Comparison of ENCODE assay signal across 9 cellular contexts in genomic region chr10:27258838-27259532, GRCh38. TPM values are rescaled to one million over a fixed set of nuclear protein-coding genes. Genes with fewer than 3 reads are reported as not detected.
DNase-seq lines count a peak whose midpoint lies in the region; ATAC-seq and TF ChIP-seq lines count a peak whose summit lies in the region.
"Had no signal": no experiment of that assay in that cellular context is flagged by ENCODE, and none has a peak within 500 bp of the region (broad histone marks: within the 10 kb centered on the region; RNA-seq: fewer than 3 reads in every experiment).

No MANE protein-coding gene starts in this region.

- CTCF ChIA-PET in CD4-positive, alpha-beta T cell (lab: Charles Lee) = interaction anchor here (1.2 kb wide), 2 partner anchors 17 to 35 kb away, joined by 3 to 6 read pairs; no protein-coding TSS in a partner anchor
- CTCF ChIA-PET in PC-9 (lab: Charles Lee) = interaction anchor here (0.6 kb wide), 1 partner anchor 1387 kb away, joined by 3 read pairs; no protein-coding TSS in a partner anchor

- no peaks in the 10 kb centered on the region for H3K9me2 ChIP-seq in PC-9 (ENCODE audit: insufficient read depth)

- no peak for DNase-seq in CD4-positive, alpha-beta T cell
- peak; percentile 12 for DNase-seq in activated CD4-positive, alpha-beta T cell treated with anti-CD3 and anti-CD28 coated beads, Interleukin-2, amount 50 U/mL, for 1 hour
- DNase-seq in fibroblast of lung (ENCODE audit: low read depth in 2 of 2) (no peak), neural crest cell (ENCODE audit: low read depth, low spot score) (peak; percentile 29), LoVo (ENCODE audit: low spot score) (no peak), SW480 (ENCODE audit: low spot score) (no peak), PC-9 (no peak)

- ATAC-seq in CD4-positive, alpha-beta T cell (ENCODE audit: poor library complexity) = no peak
- ATAC-seq in GM21528 (IDR thresholded peaks at IDR 0.05; ENCODE audit: low FRiP score, unreplicated experiment) = peak; percentile 65

- no TSS peak for BruUV-seq in PC-9 (replicated peaks; lab: Mats Ljungman, UMichigan)

- H3K27me3 ChIP-seq in CD4-positive, alpha-beta T cell (ENCODE audit: control insufficient read depth, insufficient read depth, low read length) = peaks cover 37% of the 10 kb centered on the region
- H3K27me3 ChIP-seq in fibroblast of lung (ENCODE audit: control insufficient read depth, insufficient read depth, low read length) (peaks cover 27% of the 10 kb centered on the region), PC-9 (ENCODE audit: insufficient read depth, low read depth) (no peaks in the 10 kb centered on the region)

- H3K4me2 ChIP-seq in fibroblast of lung (ENCODE audit: extremely low read depth, insufficient read depth, low read length) = peak overlapping the region; percentile 59
- H3K4me2 ChIP-seq in PC-9 = no peak overlapping the region

- H3K36me3 Mint-ChIP-seq in CD4-positive, alpha-beta T cell (ENCODE audit: low read depth) = no peaks in the 10 kb centered on the region
- H3K36me3 Mint-ChIP-seq in neural crest cell (ENCODE audit: low read depth) = peaks cover 12% of the 10 kb centered on the region

- intact Hi-C loops in CD4-positive, alpha-beta T cell (cut with DNase I, micrococcal nuclease) = loop anchor here in 1 of 2 experiments (2.0 kb wide), 1 partner anchor 16 kb away; no protein-coding TSS in a partner anchor
- intact Hi-C loops in PC-9 (cut with micrococcal nuclease; ENCODE audit: unreplicated experiment) = no loop called here

- no peaks in the 10 kb centered on the region for H3F3A ChIP-seq in PC-9 (ENCODE audit: insufficient read depth, low read depth)

- peak overlapping the region; percentile 91 for H3K4me3 Mint-ChIP-seq in CD4-positive, alpha-beta T cell
- H3K4me3 Mint-ChIP-seq in neural crest cell = peak overlapping the region; percentile 93

- no peak overlapping the region for H3K27ac Mint-ChIP-seq in CD4-positive, alpha-beta T cell
- peak overlapping the region; percentile 85 for H3K27ac Mint-ChIP-seq in neural crest cell (ENCODE audit: unreplicated experiment)

- peaks cover 62% of the 10 kb centered on the region for H3K27me3 Mint-ChIP-seq in CD4-positive, alpha-beta T cell
- H3K27me3 Mint-ChIP-seq in neural crest cell (ENCODE audit: low read depth) = peaks cover 57% of the 10 kb centered on the region

- H3K9me3 ChIP-seq in CD4-positive, alpha-beta T cell (ENCODE audit: control insufficient read depth, low read length) = no peaks in the 10 kb centered on the region
- H3K9me3 ChIP-seq in fibroblast of lung (ENCODE audit: control insufficient read depth, insufficient read depth, low read depth, low read length) = no peaks in the 10 kb centered on the region
- no peaks in the 10 kb centered on the region for H3K9me3 ChIP-seq in PC-9 (ENCODE audit: insufficient read depth, low read depth)

- no peaks in the 10 kb centered on the region for H3K79me2 ChIP-seq in fibroblast of lung (ENCODE audit: control insufficient read depth, insufficient read depth, low read length)
- H3K79me2 ChIP-seq in PC-9 (ENCODE audit: low read depth) = no peaks in the 10 kb centered on the region

- POLR2A ChIA-PET in CD4-positive, alpha-beta T cell (lab: Charles Lee) = interaction anchor here (0.7 to 4.8 kb wide), 3 partner anchors 16 to 105 kb away, joined by 3 to 52 read pairs (median 12); partner anchors contain the start of gene YME1L1
- POLR2A ChIA-PET in PC-9 (lab: Charles Lee; ENCODE audit: unreplicated experiment) = no interaction called here

- no peak overlapping the region for H3K9ac ChIP-seq in fibroblast of lung (ENCODE audit: insufficient read depth, low read length)

- H3K4me1 Mint-ChIP-seq in CD4-positive, alpha-beta T cell (ENCODE audit: low read depth) = peaks cover 25% of the 10 kb centered on the region
- H3K4me1 Mint-ChIP-seq in neural crest cell = peaks cover 12% of the 10 kb centered on the region

- peak overlapping the region; percentile 13 to 47 (median 30) for H3K4me3 ChIP-seq in fibroblast of lung (replicated peaks in 1 of 4; ENCODE audit: control extremely low read depth in 1 of 4, insufficient read depth in 1 of 4, low read depth in 3 of 4, low read length in 4 of 4)
- H3K4me3 ChIP-seq in PC-9 = no peak overlapping the region

- H2AFZ ChIP-seq in fibroblast of lung (ENCODE audit: low read length) (peak overlapping the region; percentile 41), PC-9 (no peak overlapping the region)

- H3K4me1 ChIP-seq in fibroblast of lung (ENCODE audit: control insufficient read depth, extremely low read depth, insufficient read depth, low read length) (no peaks in the 10 kb centered on the region), PC-9 (replicated peaks; ENCODE audit: insufficient read depth) (no peaks in the 10 kb centered on the region)

- no peaks in the 10 kb centered on the region for H3K36me3 ChIP-seq in fibroblast of lung (ENCODE audit: control insufficient read depth, insufficient read depth, low read length)
- H3K36me3 ChIP-seq in PC-9 (ENCODE audit: low read depth) = no peaks in the 10 kb centered on the region

- TF ChIP-seq CTCF in CD4-positive, alpha-beta T cell (IDR thresholded peaks at IDR 0.05) = no peak
- TF ChIP-seq CTCF in fibroblast of lung (conservative IDR thresholded peaks at IDR 0.05 in 1 of 2, IDR thresholded peaks at IDR 0.05 in 1 of 2; ENCODE audit: low read depth in 1 of 2, low read length in 2 of 2) (no peak), neural crest cell (conservative IDR thresholded peaks at IDR 0.05) (no peak), PC-9 (conservative IDR thresholded peaks at IDR 0.05) (no peak)

- H4K20me1 ChIP-seq in fibroblast of lung (ENCODE audit: control insufficient read depth, extremely low read depth, insufficient read depth, low read length) (no peaks in the 10 kb centered on the region), PC-9 (ENCODE audit: insufficient read depth) (no peaks in the 10 kb centered on the region)

- no peak overlapping the region for H3K27ac ChIP-seq in CD4-positive, alpha-beta T cell (ENCODE audit: low read depth, low read length)
- no peak overlapping the region for H3K27ac ChIP-seq in fibroblast of lung (ENCODE audit: insufficient read depth, low read length)
- no peak overlapping the region for H3K27ac ChIP-seq in PC-9
- H3K27ac ChIP-seq: HL-60 had no signal

- no peaks in the 10 kb centered on the region for H3K9me3 Mint-ChIP-seq in CD4-positive, alpha-beta T cell
- H3K9me3 Mint-ChIP-seq in neural crest cell = peaks cover 6% of the 10 kb centered on the region

RNA-seq across cellular contexts. Expression of gene ACBD5, which starts 18.4 kb away (rescaled TPM):
- total RNA-seq in CD4-positive, alpha-beta T cell = 10 to 100 TPM; 21.3 to 22.5 TPM
- 22.3 and 29.6 TPM in 2 replicates for total RNA-seq in fibroblast of lung
- 16.9 and 21.3 TPM in 2 replicates for polyA plus RNA-seq in fibroblast of lung
- 13.0 and 14.1 TPM in 2 replicates for polyA plus RNA-seq in fibroblast of lung (2012)
- 3.4 and 4.5 TPM in 2 replicates for polyA minus RNA-seq in fibroblast of lung (ENCODE audit: low replicate concordance)
- total RNA-seq in neural crest cell = 17.4 and 17.9 TPM in 2 replicates
- total RNA-seq in PC-9 (2021) = 17.0 and 17.2 TPM in 2 replicates

Comparison
In these comparisons a context has a peak if more than half of its experiments do, and no peak if none do; other contexts are left out.
1. DNase-seq: peak in activated CD4-positive, alpha-beta T cell treated with anti-CD3 and anti-CD28 coated beads, Interleukin-2, amount 50 U/mL, for 1 hour (single experiment) and neural crest cell (single experiment); none in CD4-positive, alpha-beta T cell (0 of 10), fibroblast of lung (0 of 2), LoVo (single experiment), SW480 (single experiment) and PC-9 (0 of 2).